8 cellular contexts compared by ENCODE assay signal in the genomic region with DNA sequence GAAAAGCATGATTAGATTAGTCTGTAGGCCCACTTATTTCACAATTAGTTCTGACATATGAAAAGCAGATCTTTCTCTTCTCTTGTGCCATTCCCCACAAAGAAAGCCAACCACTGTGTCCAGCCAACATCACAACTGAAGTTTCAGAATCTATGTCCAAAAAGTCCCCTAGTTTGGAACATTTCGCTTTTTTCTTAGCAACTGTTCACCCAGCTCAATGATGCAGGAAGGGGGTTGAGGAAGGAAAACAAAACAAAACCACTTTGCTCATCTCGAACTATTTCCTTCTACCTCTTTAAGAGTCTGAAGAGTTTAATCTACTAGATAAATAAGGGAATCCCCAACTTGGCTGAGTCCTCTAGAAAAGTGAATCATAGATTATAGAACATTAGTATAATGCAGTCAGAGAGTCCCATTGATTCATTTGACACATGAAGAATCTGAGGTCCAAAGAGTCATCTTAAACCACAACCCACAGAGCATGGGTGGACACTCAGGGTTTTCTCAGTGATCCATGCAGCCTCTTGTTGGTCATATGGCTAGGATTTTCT.
A peak's percentile ranks its signal among the peaks of the same experiment; 100 is the strongest.
DNase-seq lines count a peak whose midpoint lies in the region; ATAC-seq and TF ChIP-seq lines count a peak whose summit lies in the region.

No MANE protein-coding gene starts in this region.

- H4K20me1 ChIP-seq in Loucy (ENCODE audit: insufficient read depth, low read length, poor library complexity, severe bottlenecking), result no peaks in the 10 kb centered on the region
- no peaks in the 10 kb centered on the region for H4K20me1 ChIP-seq in mammary epithelial cell (ENCODE audit: insufficient read depth, low read length)

- H3K36me3 Mint-ChIP-seq in naive thymus-derived CD8-positive, alpha-beta T cell, result peaks cover 21 to 35% (median 29%) of the 10 kb centered on the region in 3 donors

- H3K27ac Mint-ChIP-seq in naive thymus-derived CD8-positive, alpha-beta T cell, result peak overlapping the region; percentile 28 to 96 (median 92)

- dilution Hi-C loops in mammary epithelial cell (cut with HindIII; ENCODE audit: low sequenced_read_pairs), result no loop called here

- BruUV-seq in mammary epithelial cell (replicated peaks; lab: Mats Ljungman, UMichigan), result no TSS peak

- peak overlapping the region; percentile 29 to 73 (median 58) for H3K4me3 Mint-ChIP-seq in naive thymus-derived CD8-positive, alpha-beta T cell

- H3K27me3 ChIP-seq in Loucy (ENCODE audit: insufficient read depth, low read length, poor library complexity, severe bottlenecking) (no peaks in the 10 kb centered on the region), mammary epithelial cell (ENCODE audit: insufficient read depth, low read length) (no peaks in the 10 kb centered on the region)

- H3K9me2 ChIP-seq in Loucy (replicated peaks; ENCODE audit: low read depth, low read length), result no peaks in the 10 kb centered on the region

- peak overlapping the region; percentile 70 for H3K4me2 ChIP-seq in Loucy (ENCODE audit: low read depth, low read length, poor library complexity, severe bottlenecking)
- no peak overlapping the region for H3K4me2 ChIP-seq in mammary epithelial cell (ENCODE audit: insufficient read depth, low read depth, low read length)

- ATAC-seq in GM18498 (IDR thresholded peaks at IDR 0.05; ENCODE audit: unreplicated experiment) (peak; percentile 51), GM21825 (IDR thresholded peaks at IDR 0.05; ENCODE audit: unreplicated experiment) (peak; percentile 51)
- ATAC-seq in naive thymus-derived CD8-positive, alpha-beta T cell, result peak; percentile 80 to 84

- no peaks in the 10 kb centered on the region for H3K9me3 Mint-ChIP-seq in naive thymus-derived CD8-positive, alpha-beta T cell

- H3K9ac ChIP-seq in Loucy (ENCODE audit: low read depth, low read length, poor library complexity, severe bottlenecking) (peak overlapping the region; percentile 55), mammary epithelial cell (ENCODE audit: insufficient read depth, low read length) (no peak overlapping the region)

- peaks cover 35 to 84% (median 54%) of the 10 kb centered on the region in 4 donors for H3K4me1 Mint-ChIP-seq in naive thymus-derived CD8-positive, alpha-beta T cell

- CTCF ChIA-PET in mammary epithelial cell (lab: Charles Lee; ENCODE audit: low non-redundant PET), result no interaction called here

- peak; percentile 90 for DNase-seq in mammary epithelial cell
- DNase-seq in naive thymus-derived CD8-positive, alpha-beta T cell, result peak in 3 of 10 donors; percentile 37 to 39 (median 38)
- DNase-seq in nucleus accumbens (lab: John Stamatoyannopoulos, UW), result no peak
- no peak for DNase-seq in NCI-H2171 treated with DMSO at 0.1 percent for 48 hours (lab: John Stamatoyannopoulos, UW)
- no peak for DNase-seq in cerebellum (ENCODE audit: low spot score)

- no peaks in the 10 kb centered on the region; the same call in 1 of the 2 replicates for H3F3A ChIP-seq in Loucy (ENCODE audit: low read depth)

- H3K79me2 ChIP-seq in Loucy (ENCODE audit: insufficient read depth, low read length) (no peaks in the 10 kb centered on the region), mammary epithelial cell (ENCODE audit: insufficient read depth, low read length) (no peaks in the 10 kb centered on the region)

- H3K9me3 ChIP-seq in Loucy (ENCODE audit: insufficient read depth, low read depth, low read length) (no peaks in the 10 kb centered on the region), mammary epithelial cell (replicated peaks; ENCODE audit: insufficient read depth, low read length) (no peaks in the 10 kb centered on the region)

- H3K27ac ChIP-seq in mammary epithelial cell (ENCODE audit: insufficient read depth, low read depth, low read length), result no peak overlapping the region

- POLR2A ChIA-PET in naive thymus-derived CD8-positive, alpha-beta T cell (lab: Charles Lee), result interaction anchor here (0.6 to 1.6 kb wide), 3 partner anchors 37 to 100 kb away, joined by 3 to 4 read pairs (median 3); no protein-coding TSS in a partner anchor

- intact Hi-C loops in mammary epithelial cell (cut with micrococcal nuclease), result no loop called here

- no peak overlapping the region; the same call in 1 of the 2 replicates for H2AFZ ChIP-seq in Loucy (ENCODE audit: low read length)
- no peak overlapping the region for H2AFZ ChIP-seq in mammary epithelial cell (ENCODE audit: low read depth, low read length)

- TF ChIP-seq CTCF in Loucy (conservative IDR thresholded peaks at IDR 0.05; ENCODE audit: low read length), result no peak
- no peak for TF ChIP-seq CTCF in mammary epithelial cell (conservative IDR thresholded peaks at IDR 0.05 in 1 of 2, IDR thresholded peaks at IDR 0.05 in 1 of 2; ENCODE audit: extremely low read depth in 1 of 2, insufficient read depth in 1 of 2, low read depth in 1 of 2, low read length in 2 of 2)

- in situ Hi-C loops in mammary epithelial cell (cut with MboI; ENCODE audit: low sequenced_read_pairs in 2 of 2), result no loop called here

- H3K36me3 ChIP-seq in Loucy (ENCODE audit: insufficient read depth, low read length) (peaks cover 6% of the 10 kb centered on the region; the same call in 1 of the 2 replicates), mammary epithelial cell (ENCODE audit: insufficient read depth, low read length) (no peaks in the 10 kb centered on the region)

- WGBS in mammary epithelial cell (ENCODE audit: low coverage, missing lambda C conversion rate), result 88% methylated on average over 2 of the region's 2 CpGs

- H3K4me1 ChIP-seq in Loucy (ENCODE audit: insufficient read depth, low read length, poor library complexity, severe bottlenecking) (peaks cover 49% of the 10 kb centered on the region), mammary epithelial cell (ENCODE audit: insufficient read depth, low read length) (no peaks in the 10 kb centered on the region)

- H3K4me3 ChIP-seq in Loucy (ENCODE audit: low read length, poor library complexity, severe bottlenecking) (no peak overlapping the region), mammary epithelial cell (replicated peaks in 1 of 3; ENCODE audit: insufficient read depth in 1 of 3, low read depth in 2 of 3, low read length in 3 of 3) (no peak overlapping the region)

- H3K27me3 Mint-ChIP-seq in naive thymus-derived CD8-positive, alpha-beta T cell, result no peaks in the 10 kb centered on the region
